Comparison of ENCODE assay signal across 8 cellular contexts in the genomic region with DNA sequence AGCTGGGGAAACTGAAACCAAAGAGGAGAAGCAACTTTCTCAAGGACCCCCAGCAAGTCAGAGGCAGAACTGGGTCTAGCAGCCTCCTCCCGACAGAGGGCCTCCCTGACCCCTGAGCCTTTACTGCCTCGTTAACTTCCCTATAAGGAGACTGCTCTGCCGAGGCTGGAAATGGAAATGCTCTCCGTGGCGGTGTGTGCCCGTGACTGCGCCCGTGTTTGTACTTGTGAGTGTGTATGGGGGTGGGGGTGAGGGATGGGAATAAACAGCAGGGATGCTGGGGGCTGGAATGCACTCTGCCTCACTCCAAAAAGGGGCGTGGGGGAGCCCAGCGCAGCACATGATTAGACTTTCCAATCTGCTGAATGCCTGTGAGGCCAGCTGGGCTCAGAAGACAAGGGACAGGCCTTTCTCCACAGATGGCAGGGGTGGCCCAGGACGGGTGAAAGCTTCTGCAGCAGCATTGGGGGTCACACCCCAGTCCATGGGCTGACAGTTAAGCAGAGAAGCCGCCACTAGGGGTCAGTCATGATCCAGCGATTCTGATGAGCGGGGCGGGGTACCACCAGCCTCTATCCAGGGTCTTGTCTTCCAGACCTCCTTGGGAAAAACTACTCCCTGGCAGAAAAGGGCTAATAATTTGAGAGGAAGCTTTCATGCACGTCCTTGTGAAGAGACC. TPM values are rescaled to one million over a fixed set of nuclear protein-coding genes. Genes with fewer than 3 reads are reported as not detected.
DNase-seq lines count a peak whose midpoint lies in the region; ATAC-seq, FAIRE-seq and TF ChIP-seq lines count a peak whose summit lies in the region.

No MANE protein-coding gene starts in this region.

- POLR2A ChIA-PET in activated CD4-positive, alpha-beta memory T cell treated with anti-CD3 and anti-CD28 coated beads for 36 hours (lab: Charles Lee): no interaction called here

- H3K27ac Mint-ChIP-seq in activated CD4-positive, alpha-beta memory T cell treated with anti-CD3 and anti-CD28 coated beads for 36 hours: no peak overlapping the region

- H3K4me1 ChIP-seq in effector memory CD4-positive, alpha-beta T cell (ENCODE audit: control insufficient read depth, insufficient read depth, low read length, poor library complexity, severe bottlenecking): no peaks in the 10 kb centered on the region

- FAIRE-seq in GM12891 (lab: Jason Lieb, UNC): no peak

- H3K27me3 Mint-ChIP-seq in activated CD4-positive, alpha-beta memory T cell treated with anti-CD3 and anti-CD28 coated beads for 36 hours: peaks cover 5% of the 10 kb centered on the region

- no peak overlapping the region for H3K27ac ChIP-seq in effector memory CD4-positive, alpha-beta T cell (ENCODE audit: insufficient read depth, low read length, poor library complexity, severe bottlenecking)

- CTCF ChIA-PET in activated CD4-positive, alpha-beta memory T cell treated with anti-CD3 and anti-CD28 coated beads for 36 hours (lab: Charles Lee): interaction anchor here (0.8 to 3.8 kb wide), 8 partner anchors 13 to 353 kb away, joined by 3 to 21 read pairs (median 5); a partner anchor contains a TSS

- no peaks in the 10 kb centered on the region for H3K36me3 Mint-ChIP-seq in activated CD4-positive, alpha-beta memory T cell treated with anti-CD3 and anti-CD28 coated beads for 36 hours

- intact Hi-C loops in activated CD4-positive, alpha-beta memory T cell treated with anti-CD3 and anti-CD28 coated beads for 36 hours (cut with micrococcal nuclease): loop anchor here (1.0 to 10.0 kb wide), 2 partner anchors 138 to 353 kb away; no protein-coding TSS in a partner anchor

- no peaks in the 10 kb centered on the region for H3K9me3 Mint-ChIP-seq in activated CD4-positive, alpha-beta memory T cell treated with anti-CD3 and anti-CD28 coated beads for 36 hours

- H3K4me3 ChIP-seq in effector memory CD4-positive, alpha-beta T cell (ENCODE audit: insufficient read depth, low read depth, low read length, poor library complexity, severe bottlenecking): no peak overlapping the region

- no peak overlapping the region for H3K4me3 Mint-ChIP-seq in activated CD4-positive, alpha-beta memory T cell treated with anti-CD3 and anti-CD28 coated beads for 36 hours

- no peak for TF ChIP-seq POLR2A in GM12891 (IDR thresholded peaks at IDR 0.05; ENCODE audit: low read depth, low read length)

- H3K9me3 ChIP-seq in effector memory CD4-positive, alpha-beta T cell (ENCODE audit: control insufficient read depth, low read length): no peaks in the 10 kb centered on the region

- no peaks in the 10 kb centered on the region for H3K36me3 ChIP-seq in effector memory CD4-positive, alpha-beta T cell (ENCODE audit: control insufficient read depth, insufficient read depth, low read length)

- DNase-seq in 8988T (peak; percentile 53), GM12891 (ENCODE audit: insufficient read length, low spot score) (peak; percentile 39), NCI-H1694 (lab: John Stamatoyannopoulos, UW) (peak; percentile 70), middle frontal gyrus (ENCODE audit: extremely low spot score, low spot score) (peak; percentile 29)
- DNase-seq in activated CD4-positive, alpha-beta memory T cell treated with anti-CD3 and anti-CD28 coated beads for 36 hours: peak; percentile 66
- DNase-seq in effector memory CD4-positive, alpha-beta T cell: peak in 2 of 3 donors; percentile 13 to 24
- DNase-seq in stimulated activated CD8-positive, alpha-beta memory T cell treated with anti-CD3 and anti-CD28 coated beads, Interleukin-2, amount 100 ng/mL, for 1 hour (ENCODE audit: low read depth in 2 of 2): peak; percentile 24 to 40

- H3K4me1 Mint-ChIP-seq in activated CD4-positive, alpha-beta memory T cell treated with anti-CD3 and anti-CD28 coated beads for 36 hours (ENCODE audit: low read depth): no peaks in the 10 kb centered on the region

- ATAC-seq in HG03175 (IDR thresholded peaks at IDR 0.05; ENCODE audit: unreplicated experiment): no peak

- H3K27me3 ChIP-seq in effector memory CD4-positive, alpha-beta T cell (replicated peaks; ENCODE audit: control insufficient read depth, insufficient read depth, low read length, poor library complexity, severe bottlenecking): peaks cover 4% of the 10 kb centered on the region

TF ChIP-seq in GM12891, 5 proteins besides CTCF, POLR2A, EP300 and RAD21:
- TF ChIP-seq SPI1 (IDR thresholded peaks at IDR 0.05; ENCODE audit: low read depth, low read length) (no peak), POLR2AphosphoS5 (IDR thresholded peaks at IDR 0.05; ENCODE audit: low read depth, low read length) (no peak)

RNA-seq across cellular contexts. Expression of a gene that starts 26.8 kb away (rescaled TPM):
- 23.3 TPM for polyA plus RNA-seq in GM12891 (2012; ENCODE audit: low read depth, missing spikeins)
- total RNA-seq in activated CD4-positive, alpha-beta memory T cell treated with anti-CD3 and anti-CD28 coated beads for 36 hours: 10 to 100 TPM; 37.1 to 38.5 TPM

RNA-seq across cellular contexts. Expression of a gene that starts 27.2 kb away (rescaled TPM):
- polyA plus RNA-seq in GM12891 (2012; ENCODE audit: low read depth, missing spikeins): 18.1 TPM
- total RNA-seq in activated CD4-positive, alpha-beta memory T cell treated with anti-CD3 and anti-CD28 coated beads for 36 hours: 10 to 100 TPM; 12.0 to 16.1 TPM

Comparison
In these comparisons a context has a peak if more than half of its experiments do, and no peak if none do; other contexts are left out.
1. DNase-seq: peak in every context shown above with its lines; median percentile 70 in NCI-H1694; 66 in activated CD4-positive, alpha-beta memory T cell treated with anti-CD3 and anti-CD28 coated beads for 36 hours; 53 in 8988T; 39 in GM12891; 32 in stimulated activated CD8-positive, alpha-beta memory T cell treated with anti-CD3 and anti-CD28 coated beads, Interleukin-2, amount 100 ng/mL, for 1 hour; 29 in middle frontal gyrus; 18 in effector memory CD4-positive, alpha-beta T cell.